27 cellular contexts compared by ENCODE assay signal in the genomic region with DNA sequence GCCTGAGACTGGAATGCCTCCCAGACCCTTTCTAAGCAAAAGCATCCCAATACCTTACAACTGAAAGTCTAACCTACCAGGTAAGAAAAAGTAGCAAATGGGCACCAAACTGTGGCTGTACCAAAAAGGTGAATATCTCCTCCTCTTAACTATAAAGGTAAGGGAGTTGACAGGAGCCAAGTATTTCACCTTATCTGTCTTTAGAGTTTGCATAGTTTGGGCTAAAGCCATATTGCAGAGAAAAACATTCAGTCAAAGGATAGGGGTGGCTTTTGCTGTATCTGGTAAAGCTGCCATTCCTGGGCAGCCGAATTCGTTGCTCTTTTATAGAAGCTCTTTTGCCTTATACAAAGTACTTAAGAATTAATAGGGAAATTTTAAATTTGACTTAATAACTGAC.
"Had no signal": no experiment of that assay in that cellular context is flagged by ENCODE, and none has a peak within 500 bp of the region (broad histone marks: within the 10 kb centered on the region; RNA-seq: fewer than 3 reads in every experiment).

No MANE protein-coding gene starts in this region.

- H3K36me3 Mint-ChIP-seq: natural killer cell treated with Interleukin-12 subunit alpha and Interleukin-12 subunit beta and Interleukin-15 and Interleukin-18, amount 100 ng/mL, for 72 hours had no signal

- H3K4me1 ChIP-seq: prostate gland had no signal

- H3K27ac Mint-ChIP-seq: natural killer cell treated with Interleukin-12 subunit alpha and Interleukin-12 subunit beta and Interleukin-15 and Interleukin-18, amount 100 ng/mL, for 72 hours; stimulated activated effector memory CD8-positive, alpha-beta T cell treated with anti-CD3 and anti-CD28 coated beads, Interleukin-12 subunit alpha, Interleukin-12 subunit beta, amount 100 ng/mL, for 72 hours; stimulated activated naive CD8-positive, alpha-beta T cell treated with anti-CD3 and anti-CD28 coated beads, Interleukin-15, Interleukin-2, amounts not matched to agents 100 ng/mL and 50 ng/mL, for 24 hours had no signal

- H3K9me3 Mint-ChIP-seq: naive thymus-derived CD4-positive, alpha-beta T cell; natural killer cell treated with Interleukin-12 subunit alpha and Interleukin-12 subunit beta and Interleukin-15 and Interleukin-18, amount 100 ng/mL, for 72 hours; stimulated activated effector memory CD8-positive, alpha-beta T cell treated with anti-CD3 and anti-CD28 coated beads, Interleukin-12 subunit alpha, Interleukin-12 subunit beta, amount 100 ng/mL, for 72 hours; stimulated activated naive CD8-positive, alpha-beta T cell treated with anti-CD3 and anti-CD28 coated beads, Interleukin-15, Interleukin-2, amounts not matched to agents 100 ng/mL and 50 ng/mL, for 24 hours had no signal

- H3K4me3 ChIP-seq: left lung, lower lobe of right lung, mucosa of descending colon, ovary, prostate gland, sigmoid colon, spleen, suprapubic skin, thoracic aorta, tibial artery, upper lobe of right lung had no signal

- ATAC-seq: left lung; lower lobe of right lung; naive thymus-derived CD4-positive, alpha-beta T cell; natural killer cell treated with Interleukin-12 subunit alpha and Interleukin-12 subunit beta and Interleukin-15 and Interleukin-18, amount 100 ng/mL, for 72 hours; right cardiac atrium; stimulated activated effector memory CD8-positive, alpha-beta T cell treated with anti-CD3 and anti-CD28 coated beads, Interleukin-12 subunit alpha, Interleukin-12 subunit beta, amount 100 ng/mL, for 72 hours; upper lobe of right lung had no signal

- H3K36me3 ChIP-seq: ovary, prostate gland, sigmoid colon, suprapubic skin, thoracic aorta, tibial artery, upper lobe of right lung had no signal

- FAIRE-seq: kidney, small intestine, urothelium cell line had no signal

- H3K9me3 ChIP-seq: left lung, lower lobe of right lung, mucosa of descending colon, ovary, prostate gland, sigmoid colon, spleen, suprapubic skin, thoracic aorta, tibial artery, upper lobe of right lung had no signal

- DNase-seq: hippocampal formation; kidney; left colon; left lung; lower lobe of right lung; midbrain; mucosa of descending colon; naive thymus-derived CD4-positive, alpha-beta T cell; ovary; posterior cingulate gyrus; retina; right cardiac atrium; sigmoid colon; small intestine; spleen; stimulated activated CD4-positive, alpha-beta T cell treated with anti-CD3 and anti-CD28 coated beads, Interleukin-4, amount 100 ng/mL, for 24 hours; stimulated activated naive CD4-positive, alpha-beta T cell; tibial artery; trophoblast cell; upper lobe of right lung had no signal

- H3K27ac ChIP-seq: left lung, lower lobe of right lung, ovary, prostate gland, sigmoid colon, suprapubic skin, thoracic aorta, tibial artery, upper lobe of right lung had no signal

- H3K27me3 ChIP-seq: left lung, ovary, sigmoid colon, spleen, suprapubic skin, tibial artery, upper lobe of right lung had no signal

- H3K4me3 Mint-ChIP-seq: natural killer cell treated with Interleukin-12 subunit alpha and Interleukin-12 subunit beta and Interleukin-15 and Interleukin-18, amount 100 ng/mL, for 72 hours; stimulated activated effector memory CD8-positive, alpha-beta T cell treated with anti-CD3 and anti-CD28 coated beads, Interleukin-12 subunit alpha, Interleukin-12 subunit beta, amount 100 ng/mL, for 72 hours; stimulated activated naive CD8-positive, alpha-beta T cell treated with anti-CD3 and anti-CD28 coated beads, Interleukin-15, Interleukin-2, amounts not matched to agents 100 ng/mL and 50 ng/mL, for 24 hours had no signal

- H3K27me3 Mint-ChIP-seq: naive thymus-derived CD4-positive, alpha-beta T cell; natural killer cell treated with Interleukin-12 subunit alpha and Interleukin-12 subunit beta and Interleukin-15 and Interleukin-18, amount 100 ng/mL, for 72 hours; stimulated activated naive CD8-positive, alpha-beta T cell treated with anti-CD3 and anti-CD28 coated beads, Interleukin-15, Interleukin-2, amounts not matched to agents 100 ng/mL and 50 ng/mL, for 24 hours had no signal
